Comparison of ENCODE assay signal across 13 cellular contexts in the genomic region with DNA sequence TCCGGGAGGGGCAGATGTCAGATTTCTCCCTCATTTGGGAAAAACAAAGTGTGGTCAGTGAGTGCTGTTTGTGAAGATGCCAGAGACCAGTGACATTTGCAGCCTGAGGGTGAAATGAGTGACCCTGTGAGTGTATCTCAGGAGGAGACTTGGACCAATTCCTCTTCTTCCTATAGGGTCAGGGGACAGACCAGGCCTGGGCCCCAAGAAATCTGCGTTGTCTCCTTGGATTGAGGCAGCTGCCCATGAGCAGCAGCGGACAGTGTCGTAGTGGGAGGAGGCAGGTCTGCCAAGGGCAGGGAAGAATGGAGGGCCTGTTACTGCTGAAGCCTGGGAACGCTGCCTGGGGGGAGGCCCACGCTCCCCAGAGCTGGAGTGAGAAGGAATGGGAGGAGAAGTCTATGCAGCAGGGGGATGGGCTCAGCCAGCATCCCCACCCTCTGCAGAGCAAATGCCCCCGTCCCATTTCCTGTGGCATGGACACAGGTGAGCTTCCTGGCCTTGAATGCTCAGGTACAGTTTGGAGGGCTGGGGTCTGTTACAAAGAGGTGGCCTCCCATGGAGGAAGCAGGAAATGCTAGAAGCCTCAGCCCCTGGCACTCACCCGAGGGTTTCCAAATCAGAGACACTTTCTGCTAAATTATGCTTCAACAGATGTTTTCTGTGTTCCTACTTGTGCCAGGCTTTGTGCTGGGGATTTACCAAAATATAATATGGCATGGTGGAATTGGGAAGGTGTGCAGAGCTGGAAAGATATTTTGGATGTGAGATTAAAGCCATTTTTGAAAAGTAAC. TPM values are rescaled to one million over a fixed set of nuclear protein-coding genes. Genes with fewer than 3 reads are reported as not detected.
DNase-seq lines count a peak whose midpoint lies in the region; ATAC-seq and TF ChIP-seq lines count a peak whose summit lies in the region.
"Had no signal": no experiment of that assay in that cellular context is flagged by ENCODE, and none has a peak within 500 bp of the region (broad histone marks: within the 10 kb centered on the region; RNA-seq: fewer than 3 reads in every experiment).

No MANE protein-coding gene starts in this region.

- H3K27ac ChIP-seq in dorsolateral prefrontal cortex (peak overlapping the region; percentile 32 to 98 (median 91)), right lobe of liver (peak overlapping the region in 2 of 3 donors; percentile 15 to 30)

- DNase-seq in C1 segment of cervical spinal cord (lab: John Stamatoyannopoulos, UW) (peak in 12 of 14 donors; percentile 11 to 88 (median 70)), dorsolateral prefrontal cortex (peak; percentile 16 to 88 (median 84)), right lobe of liver (no peak), sciatic nerve (ENCODE audit: low spot score) (peak; percentile 83), NCI-H2029 (lab: John Stamatoyannopoulos, UW) (no peak), DMS79 treated with DMSO at 0.1 percent for 48 hours (lab: John Stamatoyannopoulos, UW) (no peak)
- DNase-seq in activated naive CD4-positive, alpha-beta T cell treated with anti-CD3 and anti-CD28 coated beads, Interleukin-2, amount 50 U/mL, for 16 hours, result no peak
- DNase-seq: activated CD8-positive, alpha-beta T cell treated with anti-CD3 and anti-CD28 coated beads, Interleukin-2, amount 10 ng/mL, durations not matched to agents 7 days and 5 days; KG1; SK-N-SH had no signal

- ATAC-seq in right lobe of liver (no peak), sciatic nerve (peak; percentile 75), HG03442 (IDR thresholded peaks at IDR 0.05; ENCODE audit: unreplicated experiment) (no peak)
- ATAC-seq: activated CD8-positive, alpha-beta T cell treated with anti-CD3 and anti-CD28 coated beads, Interleukin-2, amount 10 ng/mL, durations not matched to agents 7 days and 5 days had no signal

- WGBS in right lobe of liver (ENCODE audit: insufficient coverage, low coverage, low lambda C conversion rate, missing lambda C conversion rate), result 60% methylated on average over 4 of the region's 8 CpGs

- peak in 4 of 56 donors; percentile 8 to 22 (median 14) for TF ChIP-seq CTCF in dorsolateral prefrontal cortex (IDR thresholded peaks at IDR 0.05 in 54 of 56, conservative IDR thresholded peaks at IDR 0.05 in 2 of 56; ENCODE audit: low read depth in 1 of 56, partially characterized antibody in 56 of 56)
- no peak for TF ChIP-seq CTCF in right lobe of liver (IDR thresholded peaks at IDR 0.05)

- TF ChIP-seq POLR2A in right lobe of liver (IDR thresholded peaks at IDR 0.05), result no peak

- H3K36me3 ChIP-seq in right lobe of liver, result no peaks in the 10 kb centered on the region

- H3K4me1 ChIP-seq in right lobe of liver, result no peaks in the 10 kb centered on the region

- H3K27me3 ChIP-seq in dorsolateral prefrontal cortex (no peaks in the 10 kb centered on the region), right lobe of liver (no peaks in the 10 kb centered on the region)

- H3K9me3 ChIP-seq in right lobe of liver, result no peaks in the 10 kb centered on the region
- H3K9me3 ChIP-seq: SK-N-SH had no signal

- intact Hi-C loops in dorsolateral prefrontal cortex (cut with DNase I), result no loop called here
- intact Hi-C loops in right lobe of liver (cut with DNase I), result no loop called here
- intact Hi-C loops in sciatic nerve (cut with DNase I), result no loop called here

- H3K4me3 ChIP-seq in dorsolateral prefrontal cortex, result peak overlapping the region in 46 of 59 donors; percentile 2 to 49 (median 25)
- H3K4me3 ChIP-seq in right lobe of liver, result no peak overlapping the region

RNA-seq across cellular contexts. Expression of a gene that starts 29.8 kb away (rescaled TPM):
- total RNA-seq in dorsolateral prefrontal cortex (100 to 1,000 TPM in 95 of 120 experiments, 10 to 100 TPM in 25; 43.8 to 450 (median 152) TPM), right lobe of liver (1 to 10 TPM; 1.6 to 9.8 (median 4.7) TPM), sciatic nerve (61.9 TPM)
- total RNA-seq: activated CD8-positive, alpha-beta T cell treated with anti-CD3 and anti-CD28 coated beads, Interleukin-2, amount 10 ng/mL, durations not matched to agents 7 days and 5 days; B cell; NCI-H460 had no signal

Comparison
In these comparisons a context has a peak if more than half of its experiments do, and no peak if none do; other contexts are left out.
1. DNase-seq: peak in C1 segment of cervical spinal cord (12 of 14), dorsolateral prefrontal cortex (10 of 10) and sciatic nerve (single experiment); none in right lobe of liver (0 of 3), NCI-H2029 (single experiment), activated naive CD4-positive, alpha-beta T cell treated with anti-CD3 and anti-CD28 coated beads, Interleukin-2, amount 50 U/mL, for 16 hours (single experiment) and DMS79 treated with DMSO at 0.1 percent for 48 hours (single experiment).
2. H3K4me3 ChIP-seq: peak in dorsolateral prefrontal cortex (46 of 59); none in right lobe of liver (0 of 3).